ENCODE assay signal across 8 cellular contexts in the genomic region with DNA sequence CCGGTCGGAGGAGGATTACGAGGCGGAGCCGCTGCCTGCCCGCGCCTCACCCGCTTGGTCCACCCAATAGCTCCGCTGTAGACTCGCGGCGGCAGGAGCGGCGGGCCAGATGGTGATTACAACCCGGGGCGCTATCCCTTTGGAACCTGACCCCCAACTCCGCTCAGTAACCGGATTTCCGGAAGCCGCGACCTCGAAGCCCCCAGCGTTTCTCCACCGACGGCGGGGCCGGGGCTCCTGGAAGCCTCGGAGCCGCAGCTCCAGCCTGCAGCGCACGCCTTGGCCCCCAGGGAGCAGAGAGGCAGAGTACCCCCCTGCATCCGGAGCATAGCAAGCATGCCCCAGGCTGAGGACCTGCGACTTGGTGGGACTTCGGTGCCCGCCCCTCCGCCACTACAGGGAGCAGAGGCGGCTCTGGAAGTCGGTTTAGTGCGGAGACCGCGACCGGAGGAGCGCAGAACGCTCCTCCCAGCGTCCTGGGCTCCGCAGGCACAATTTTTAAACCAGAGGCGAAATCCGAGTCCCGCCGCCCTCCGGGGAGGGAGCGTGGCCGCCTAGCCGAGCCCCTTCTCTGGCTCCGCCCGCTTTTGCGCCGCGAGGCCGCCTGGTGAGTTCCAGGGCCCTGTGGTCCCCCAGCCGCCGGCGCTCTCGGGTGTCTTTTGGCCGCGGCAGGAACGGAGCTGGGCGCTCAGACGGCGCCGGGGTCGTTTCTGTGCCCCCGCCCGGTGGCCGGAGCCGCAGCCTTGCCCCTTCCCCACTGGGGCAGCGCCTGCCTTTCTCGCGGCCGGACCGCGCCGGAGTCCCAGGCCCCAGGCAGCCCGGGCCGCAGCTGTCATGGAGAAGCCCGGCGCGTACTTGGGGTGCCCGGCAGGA. TPM values are rescaled to one million over a fixed set of nuclear protein-coding genes. Genes with fewer than 3 reads are reported as not detected.
DNase-seq lines count a peak whose midpoint lies in the region; ATAC-seq and TF ChIP-seq lines count a peak whose summit lies in the region.

No MANE protein-coding gene starts in this region.

- H3K27me3 Mint-ChIP-seq in IgD-negative memory B cell: peaks cover 60% of the 10 kb centered on the region
- H3K27me3 Mint-ChIP-seq in activated naive CD4-positive, alpha-beta T cell treated with anti-CD3 and anti-CD28 coated beads, Interleukin-2, amount 10 ng/mL, durations not matched to agents 7 days and 5 days: peaks cover 78% of the 10 kb centered on the region

- DNase-seq in COLO668 (lab: John Stamatoyannopoulos, UW; ENCODE audit: unreplicated experiment) (peak; percentile 34), left cardiac atrium (peak; percentile 49), retinal pigment epithelial cell (ENCODE audit: low read depth) (no peak), hepatic stellate cell (ENCODE audit: low spot score) (no peak), NCI-H1436 treated with DMSO at 0.1 percent for 48 hours (lab: John Stamatoyannopoulos, UW) (no peak)
- peak; percentile 46 for DNase-seq in activated naive CD4-positive, alpha-beta T cell treated with anti-CD3 and anti-CD28 coated beads, Interleukin-2, amount 10 ng/mL, durations not matched to agents 7 days and 5 days

- ATAC-seq in left cardiac atrium (peak; percentile 54 to 69), GM18907 (IDR thresholded peaks at IDR 0.05; ENCODE audit: unreplicated experiment) (no peak)

- H3K4me3 Mint-ChIP-seq in IgD-negative memory B cell: peak overlapping the region; percentile 76 to 88 (median 80)
- peak overlapping the region; percentile 68 for H3K4me3 Mint-ChIP-seq in activated naive CD4-positive, alpha-beta T cell treated with anti-CD3 and anti-CD28 coated beads, Interleukin-2, amount 10 ng/mL, durations not matched to agents 7 days and 5 days

- H3K4me3 ChIP-seq in retinal pigment epithelial cell (ENCODE audit: low read length): peak overlapping the region; percentile 37

- CTCF ChIA-PET in activated naive CD4-positive, alpha-beta T cell treated with anti-CD3 and anti-CD28 coated beads, Interleukin-2, amount 10 ng/mL, durations not matched to agents 7 days and 5 days (lab: Charles Lee): interaction anchor here (1.5 to 1.6 kb wide), 2 partner anchors 23 to 351 kb away, joined by 3 to 9 read pairs; no protein-coding TSS in a partner anchor

- H3K27ac Mint-ChIP-seq in IgD-negative memory B cell: peak overlapping the region in 1 of 3 donors; percentile 13
- no peak overlapping the region for H3K27ac Mint-ChIP-seq in activated naive CD4-positive, alpha-beta T cell treated with anti-CD3 and anti-CD28 coated beads, Interleukin-2, amount 10 ng/mL, durations not matched to agents 7 days and 5 days

- H3K4me1 Mint-ChIP-seq in IgD-negative memory B cell: peaks cover 0 to 3% (median 2%) of the 10 kb centered on the region in 3 donors
- peaks cover 14% of the 10 kb centered on the region for H3K4me1 Mint-ChIP-seq in activated naive CD4-positive, alpha-beta T cell treated with anti-CD3 and anti-CD28 coated beads, Interleukin-2, amount 10 ng/mL, durations not matched to agents 7 days and 5 days

- intact Hi-C loops in left cardiac atrium (cut with DNase I): loop anchor here in 1 of 2 donors (10.0 kb wide), 1 partner anchor 350 kb away; no protein-coding TSS in a partner anchor

- H3K9me3 Mint-ChIP-seq in IgD-negative memory B cell: peaks cover 2 to 4% (median 3%) of the 10 kb centered on the region in 3 donors
- H3K9me3 Mint-ChIP-seq in activated naive CD4-positive, alpha-beta T cell treated with anti-CD3 and anti-CD28 coated beads, Interleukin-2, amount 10 ng/mL, durations not matched to agents 7 days and 5 days: no peaks in the 10 kb centered on the region

- no peaks in the 10 kb centered on the region for H3K36me3 Mint-ChIP-seq in IgD-negative memory B cell
- no peaks in the 10 kb centered on the region for H3K36me3 Mint-ChIP-seq in activated naive CD4-positive, alpha-beta T cell treated with anti-CD3 and anti-CD28 coated beads, Interleukin-2, amount 10 ng/mL, durations not matched to agents 7 days and 5 days

- TF ChIP-seq CTCF in retinal pigment epithelial cell (conservative IDR thresholded peaks at IDR 0.05; ENCODE audit: low read depth, low read length): no peak

RNA-seq across cellular contexts. Expression of a gene that starts 28.2 kb away (rescaled TPM):
- 12.4 TPM for polyA plus RNA-seq in IgD-negative memory B cell
- total RNA-seq in left cardiac atrium: 10 to 100 TPM; 11.8 to 14.3 TPM

Comparison
In these comparisons a context has a peak if more than half of its experiments do, and no peak if none do; other contexts are left out.
1. DNase-seq: peak in COLO668 (single experiment), activated naive CD4-positive, alpha-beta T cell treated with anti-CD3 and anti-CD28 coated beads, Interleukin-2, amount 10 ng/mL, durations not matched to agents 7 days and 5 days (single experiment) and left cardiac atrium (single experiment); none in retinal pigment epithelial cell (single experiment), hepatic stellate cell (single experiment) and NCI-H1436 treated with DMSO at 0.1 percent for 48 hours (single experiment).